ENCODE assay signal across 8 cellular contexts in the genomic region with DNA sequence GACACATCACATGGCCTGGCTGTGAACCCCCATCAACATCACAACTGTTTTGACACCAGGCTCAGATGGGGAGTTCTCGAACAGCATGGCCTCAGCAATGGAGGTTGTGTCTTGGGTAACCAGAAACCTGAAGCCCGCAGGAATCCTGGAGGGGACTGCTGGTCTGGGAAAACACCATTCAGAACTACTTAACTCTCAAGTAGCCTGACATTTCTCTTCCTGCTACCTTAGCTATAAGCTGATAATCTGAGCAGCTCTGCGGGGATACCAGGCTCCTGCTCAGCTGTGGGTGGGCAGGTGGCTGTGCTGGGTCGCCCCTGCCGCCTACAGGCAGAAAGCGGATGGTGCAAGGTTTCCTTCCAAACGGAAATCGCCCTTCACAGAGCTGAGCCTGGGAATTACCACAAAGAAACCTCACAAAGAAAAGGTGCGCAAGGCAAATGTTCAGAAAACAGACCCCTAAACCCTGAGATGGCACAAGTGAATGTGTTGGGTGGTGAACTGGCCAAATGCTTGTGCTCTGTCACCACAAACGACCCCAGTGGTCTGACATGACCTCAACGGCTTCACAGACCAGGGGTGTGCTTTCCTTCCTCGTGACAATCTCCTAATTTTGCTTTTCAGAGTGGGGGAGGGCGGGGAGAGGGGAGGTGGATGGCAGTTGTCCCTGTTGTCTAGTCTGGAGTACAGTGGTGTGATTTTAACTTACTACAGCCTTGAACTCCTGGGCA. TPM values are rescaled to one million over a fixed set of nuclear protein-coding genes. Genes with fewer than 3 reads are reported as not detected.
DNase-seq lines count a peak whose midpoint lies in the region; ATAC-seq and TF ChIP-seq lines count a peak whose summit lies in the region.

No MANE protein-coding gene starts in this region.

- peak; percentile 82 for TF ChIP-seq CTCF in PC-9 (conservative IDR thresholded peaks at IDR 0.05)

- ATAC-seq in GM21529 (IDR thresholded peaks at IDR 0.05; ENCODE audit: unreplicated experiment) (peak; percentile 78), Right ventricle myocardium superior (ENCODE audit: poor library complexity) (peak; percentile 82)

- no peaks in the 10 kb centered on the region for H3K79me2 ChIP-seq in PC-9 (ENCODE audit: low read depth)

- BruUV-seq in PC-9 (replicated peaks; lab: Mats Ljungman, UMichigan): TSS peak; percentile 26

- DNase-seq in EL: peak; percentile 62
- peak; percentile 94 for DNase-seq in HuH-7 (ENCODE audit: low spot score)
- DNase-seq in PC-9: peak in 1 of 2 experiments; percentile 70
- peak; percentile 8 for DNase-seq in activated gamma-delta T cell treated with anti-CD3 and anti-CD28 coated beads, Interleukin-2, amount 50 U/mL, for 16 hours (ENCODE audit: low read depth)
- peak; percentile 72 for DNase-seq in Right ventricle myocardium superior
- DNase-seq in posterior vena cava (ENCODE audit: low spot score): peak; percentile 91
- no peak for DNase-seq in foreskin melanocyte

- peaks cover 9% of the 10 kb centered on the region for H4K20me1 ChIP-seq in PC-9 (ENCODE audit: insufficient read depth)

- H3K4me3 ChIP-seq in PC-9: no peak overlapping the region

- H3K27me3 ChIP-seq in PC-9 (ENCODE audit: insufficient read depth, low read depth): no peaks in the 10 kb centered on the region

- H3K9me3 ChIP-seq in PC-9 (ENCODE audit: insufficient read depth, low read depth): no peaks in the 10 kb centered on the region

- no peak overlapping the region for H3K4me2 ChIP-seq in PC-9

- H3K4me1 ChIP-seq in PC-9 (replicated peaks; ENCODE audit: insufficient read depth): no peaks in the 10 kb centered on the region

- no peak overlapping the region for H3K27ac ChIP-seq in PC-9

- CTCF ChIA-PET in PC-9 (lab: Charles Lee): interaction anchor here (0.6 to 1.3 kb wide), 3 partner anchors 134 to 568 kb away, joined by 4 to 8 read pairs (median 6); no protein-coding TSS in a partner anchor

- POLR2A ChIA-PET in PC-9 (lab: Charles Lee; ENCODE audit: unreplicated experiment): interaction anchor here (0.5 to 0.8 kb wide), 2 partner anchors 408 to 516 kb away, joined by 3 to 9 read pairs; partner anchors contain the start of gene BFSP1

- peaks cover 50% of the 10 kb centered on the region for H3F3A ChIP-seq in PC-9 (ENCODE audit: insufficient read depth, low read depth)

- no peak overlapping the region for H2AFZ ChIP-seq in PC-9

- intact Hi-C loops in PC-9 (cut with micrococcal nuclease; ENCODE audit: unreplicated experiment): loop anchor here (1.0 to 5.0 kb wide), 4 partner anchors 258 to 434 kb away; no protein-coding TSS in a partner anchor
- intact Hi-C loops in Right ventricle myocardium superior (cut with DNase I): no loop called here
- intact Hi-C loops in posterior vena cava (cut with DNase I): loop anchor here in 1 of 2 donors (10.0 kb wide), 1 partner anchor 434 kb away; no protein-coding TSS in a partner anchor

- no peaks in the 10 kb centered on the region for H3K9me2 ChIP-seq in PC-9 (ENCODE audit: insufficient read depth)

- peaks cover 17% of the 10 kb centered on the region for H3K36me3 ChIP-seq in PC-9 (ENCODE audit: low read depth)

RNA-seq across cellular contexts. Expression of gene SNX5, which starts 29.5 kb away (rescaled TPM):
- 97.7 and 116 TPM in 2 replicates for total RNA-seq in PC-9 (2021)
- total RNA-seq in Right ventricle myocardium superior: 39.9 TPM
- total RNA-seq in posterior vena cava: 10 to 100 TPM; 44.4 to 44.7 TPM

RNA-seq across cellular contexts. Expression of gene MGME1, which starts 29.8 kb away (rescaled TPM):
- total RNA-seq in PC-9 (2021): 31.3 and 42.8 TPM in 2 replicates
- 14.2 TPM for total RNA-seq in Right ventricle myocardium superior
- 1 to 10 TPM; 7.5 to 9.0 TPM for total RNA-seq in posterior vena cava
